Comparison of ENCODE assay signal across 22 cellular contexts in genomic region chr1:215003686-215004085, GRCh38.
A peak's percentile ranks its signal among the peaks of the same experiment; 100 is the strongest.
DNase-seq lines count a peak whose midpoint lies in the region; ATAC-seq, FAIRE-seq and TF ChIP-seq lines count a peak whose summit lies in the region.
"Had no signal": no experiment of that assay in that cellular context is flagged by ENCODE, and none has a peak within 500 bp of the region (broad histone marks: within the 10 kb centered on the region; RNA-seq: fewer than 3 reads in every experiment).

No MANE protein-coding gene starts in this region.

- no peak overlapping the region for H3K4me3 ChIP-seq in mesendoderm (ENCODE audit: low read length)

- H2BK15ac ChIP-seq in mesendoderm (replicated peaks; ENCODE audit: low read depth): no peak overlapping the region

- no peaks in the 10 kb centered on the region for H3K79me2 ChIP-seq in mesendoderm (ENCODE audit: control insufficient read depth, insufficient read depth, low read length)

- no peak overlapping the region for H3K23ac ChIP-seq in mesendoderm (ENCODE audit: low read length)

- H4K8ac ChIP-seq in mesendoderm (ENCODE audit: low read depth, low read length): no peak overlapping the region

- no peaks in the 10 kb centered on the region for H3K36me3 ChIP-seq in mesendoderm (ENCODE audit: control insufficient read depth, insufficient read depth, low read length)

- H3K4ac ChIP-seq in mesendoderm (ENCODE audit: low read depth, low read length): no peak overlapping the region

- no peak overlapping the region for H2BK5ac ChIP-seq in mesendoderm (ENCODE audit: low read length)

- H3K9ac ChIP-seq in mesendoderm (ENCODE audit: low read length): no peak overlapping the region

- DNase-seq in D721Med (ENCODE audit: insufficient read length, low spot score): no peak
- DNase-seq in GM12892 (ENCODE audit: insufficient read length): no peak
- peak; percentile 94 for DNase-seq in SK-N-DZ (ENCODE audit: low spot score)
- DNase-seq in mesendoderm: peak; percentile 53
- no peak for DNase-seq in NOMO-1 (lab: John Stamatoyannopoulos, UW; ENCODE audit: unreplicated experiment in 2 of 2)
- DNase-seq: CD4-positive, CD25-positive, alpha-beta regulatory T cell; DMS 273 treated with DMSO at 0.1 percent for 48 hours; DMS79 treated with DMSO at 0.1 percent for 48 hours; NCI-H1048; NCI-H1417 treated with DMSO at 0.1 percent for 48 hours; NCI-H1930; NCI-H345; NCI-H524; NCI-H774; NK-92 treated with Interleukin-12 subunit alpha and Interleukin-12 subunit beta, amount 100 ng/mL, for 24 hours; T-helper 17 cell had no signal

- FAIRE-seq in D721Med (lab: Jason Lieb, UNC) (peak; percentile 56), GM12892 (lab: Jason Lieb, UNC) (peak; percentile 50)
- FAIRE-seq: GM12891, H1 had no signal

- no peak for TF ChIP-seq POLR2A in GM12892 (IDR thresholded peaks at IDR 0.05; ENCODE audit: low read depth, low read length)

- no peak overlapping the region for H2BK120ac ChIP-seq in mesendoderm (ENCODE audit: low read depth, low read length)

- H4K5ac ChIP-seq in mesendoderm (ENCODE audit: low read length): no peak overlapping the region

- WGBS in mesendoderm (ENCODE audit: extremely low coverage, insufficient coverage, low lambda C conversion rate): no CpG with 5 or more reads among the region's 2 CpGs

- no peak overlapping the region for H3K27ac ChIP-seq in mesendoderm (ENCODE audit: low read depth, low read length)
- H3K27ac ChIP-seq: HL-60 had no signal

- no peaks in the 10 kb centered on the region for H3K4me1 ChIP-seq in mesendoderm (ENCODE audit: control insufficient read depth, low read depth, low read length)

- ATAC-seq in GM18520 (IDR thresholded peaks at IDR 0.05; ENCODE audit: unreplicated experiment): no peak
- no peak for ATAC-seq in HG02938 (IDR thresholded peaks at IDR 0.05; ENCODE audit: unreplicated experiment)
- ATAC-seq: Panc1, T-helper 17 cell had no signal

- no peak overlapping the region for H3K56ac ChIP-seq in mesendoderm (ENCODE audit: low read length)

- H3K4me2 ChIP-seq in mesendoderm (ENCODE audit: low read length): no peak overlapping the region

- no peak for TF ChIP-seq CTCF in D721Med (IDR thresholded peaks at IDR 0.05; ENCODE audit: insufficient read depth, missing control alignments)

- no peaks in the 10 kb centered on the region for H3K79me1 ChIP-seq in mesendoderm (ENCODE audit: low read length)

- no peaks in the 10 kb centered on the region for H3K27me3 ChIP-seq in mesendoderm (ENCODE audit: insufficient read depth, low read length, poor library complexity)

- no peak overlapping the region for H3K18ac ChIP-seq in mesendoderm (ENCODE audit: low read length)

- no peak overlapping the region for H2AK5ac ChIP-seq in mesendoderm (ENCODE audit: low read length)

Comparison
In these comparisons a context has a peak if more than half of its experiments do, and no peak if none do; other contexts are left out.
1. DNase-seq: peak in SK-N-DZ (single experiment) and mesendoderm (single experiment); none in D721Med (single experiment), GM12892 (single experiment) and NOMO-1 (0 of 2).